Comparison of ENCODE assay signal across 32 cellular contexts in genomic region chr1:29190718-29191117, GRCh38.
"Had no signal": no experiment of that assay in that cellular context is flagged by ENCODE, and none has a peak within 500 bp of the region (broad histone marks: within the 10 kb centered on the region; RNA-seq: fewer than 3 reads in every experiment).

No MANE protein-coding gene starts in this region.

- ATAC-seq: left lobe of liver; mucosa of descending colon; natural killer cell treated with Interleukin-12 subunit alpha and Interleukin-12 subunit beta and Interleukin-15 and Interleukin-18, amount 100 ng/mL, for 72 hours; stimulated activated memory B cell treated with anti-CD40 and anti-IgM and Interleukin-4, amounts not matched to agents 10 μg/mL and 1 μg/mL and 100 μg/mL, for 72 hours; stimulated activated naive CD8-positive, alpha-beta T cell treated with anti-CD3 and anti-CD28 coated beads, Interleukin-15, Interleukin-2, amounts not matched to agents 100 U/mL and 50 U/mL, for 24 hours had no signal

- H3K4me3 ChIP-seq: dorsolateral prefrontal cortex, esophagus squamous epithelium, lung, mucosa of descending colon, right atrium auricular region, skin epidermis, spleen, thoracic aorta, tibial nerve, upper lobe of left lung had no signal

- H3K36me3 ChIP-seq: neutrophil had no signal

- H3K27me3 Mint-ChIP-seq: naive B cell; natural killer cell treated with Interleukin-12 subunit alpha and Interleukin-12 subunit beta and Interleukin-15 and Interleukin-18, amount 100 ng/mL, for 72 hours; progenitor cell of endocrine pancreas; stimulated activated memory B cell treated with anti-CD40 and anti-IgM and Interleukin-4, amounts not matched to agents 10 μg/mL and 1 μg/mL and 100 μg/mL, for 72 hours had no signal

- DNase-seq: cerebellar nuclear complex; cortex of kidney; effector CD4-positive, alpha-beta T cell; erythroblast; esophagus squamous epithelium; head of caudate nucleus; kidney; mesenchymal stem cell; mucosa of descending colon; naive B cell; spleen; stimulated activated CD4-positive, alpha-beta T cell treated with anti-CD3 and anti-CD28 coated beads, Interleukin-4, amount 100 ng/mL, for 4 hours; stimulated activated naive CD8-positive, alpha-beta T cell treated with anti-CD3 and anti-CD28 coated beads, Interleukin-15, Interleukin-2, amounts not matched to agents 100 U/mL and 50 U/mL, for 24 hours; substantia nigra had no signal

- H3K4me1 Mint-ChIP-seq: mesothelial cell of epicardium; naive B cell; neural crest cell; stimulated activated memory B cell treated with anti-CD40 and anti-IgM and Interleukin-4, amounts not matched to agents 10 μg/mL and 1 μg/mL and 100 μg/mL, for 72 hours had no signal

- H2AFZ ChIP-seq: parathyroid adenoma had no signal

- H3K79me2 ChIP-seq: parathyroid adenoma had no signal

- H3K9ac ChIP-seq: parathyroid adenoma had no signal

- H3K27ac Mint-ChIP-seq: mesothelial cell of epicardium; naive B cell; natural killer cell treated with Interleukin-12 subunit alpha and Interleukin-12 subunit beta and Interleukin-15 and Interleukin-18, amount 100 ng/mL, for 72 hours; progenitor cell of endocrine pancreas; stimulated activated memory B cell treated with anti-CD40 and anti-IgM and Interleukin-4, amounts not matched to agents 10 μg/mL and 1 μg/mL and 100 μg/mL, for 72 hours had no signal

- H3K9me3 Mint-ChIP-seq: naive B cell; natural killer cell treated with Interleukin-12 subunit alpha and Interleukin-12 subunit beta and Interleukin-15 and Interleukin-18, amount 100 ng/mL, for 72 hours; stimulated activated memory B cell treated with anti-CD40 and anti-IgM and Interleukin-4, amounts not matched to agents 10 μg/mL and 1 μg/mL and 100 μg/mL, for 72 hours had no signal

- FAIRE-seq: endothelial cell of umbilical vein, frontal cortex, kidney, urothelium cell line had no signal

- H3K4me3 Mint-ChIP-seq: mesothelial cell of epicardium; naive B cell; natural killer cell treated with Interleukin-12 subunit alpha and Interleukin-12 subunit beta and Interleukin-15 and Interleukin-18, amount 100 ng/mL, for 72 hours; neural crest cell; stimulated activated memory B cell treated with anti-CD40 and anti-IgM and Interleukin-4, amounts not matched to agents 10 μg/mL and 1 μg/mL and 100 μg/mL, for 72 hours had no signal

- H3K27ac ChIP-seq: dorsolateral prefrontal cortex, neutrophil, parathyroid adenoma, right atrium auricular region, spleen, thoracic aorta, tibial nerve, upper lobe of left lung had no signal

- H3K9me3 ChIP-seq: esophagus squamous epithelium, mucosa of descending colon, neutrophil, right atrium auricular region, spleen, thoracic aorta, tibial nerve, upper lobe of left lung had no signal

- H3K27me3 ChIP-seq: dorsolateral prefrontal cortex, esophagus squamous epithelium, neutrophil, right atrium auricular region, spleen, tibial nerve, upper lobe of left lung had no signal

- H3K4me1 ChIP-seq: parathyroid adenoma, right atrium auricular region, spleen, tibial nerve, upper lobe of left lung had no signal

- H3K36me3 Mint-ChIP-seq: naive B cell; natural killer cell treated with Interleukin-12 subunit alpha and Interleukin-12 subunit beta and Interleukin-15 and Interleukin-18, amount 100 ng/mL, for 72 hours had no signal
